In the genomic region with DNA sequence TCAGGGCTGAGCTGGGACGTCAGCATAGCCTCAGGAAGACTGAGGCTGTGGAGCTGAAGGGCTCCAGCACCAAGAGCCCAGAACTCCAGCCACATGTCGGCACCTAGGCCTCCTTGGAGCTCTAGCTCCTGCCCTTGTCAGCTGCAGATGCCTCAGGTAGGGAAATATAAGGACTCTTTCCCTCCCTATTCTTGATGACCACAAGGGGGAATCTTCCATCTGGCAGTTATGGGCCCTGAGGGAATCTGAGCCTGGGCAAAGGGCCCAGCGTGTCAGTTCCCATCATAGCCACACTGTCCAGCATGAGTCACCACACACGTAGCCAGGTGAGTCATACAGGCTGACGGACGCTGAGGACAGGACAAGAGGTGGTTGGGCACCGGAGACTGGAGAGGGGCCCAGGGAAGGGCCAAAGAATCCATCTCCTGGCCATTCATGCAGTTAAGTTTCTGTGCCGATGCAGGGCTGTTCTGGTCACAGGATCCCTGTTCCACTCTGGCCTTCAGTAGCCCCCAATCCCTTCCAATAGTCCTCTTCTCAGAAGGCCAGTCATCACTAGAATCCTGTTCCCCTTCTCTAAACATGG, we compare ENCODE assay signal across 1 cellular context.
TF ChIP-seq lines count a peak whose summit lies in the region.

No MANE protein-coding gene starts in this region.

TF ChIP-seq in HepG2, 621 proteins besides CTCF, POLR2A, EP300 and RAD21 (continued from another document and continues in another):
- TF ChIP-seq MED1 (CRISPR knock-in tag; IDR thresholded peaks at IDR 0.05) (peak; percentile 92), PRPF4 (IDR thresholded peaks at IDR 0.05; ENCODE audit: low read depth, low read length, poor library complexity, severe bottlenecking) (no peak), NFYC (CRISPR knock-in tag; IDR thresholded peaks at IDR 0.05) (peak; percentile 32; the same call in 1 of the 2 replicates), ZBTB21 (CRISPR knock-in tag; IDR thresholded peaks at IDR 0.05) (peak; percentile 80; the same call in 1 of the 2 replicates), SMAD3 (CRISPR knock-in tag; IDR thresholded peaks at IDR 0.05) (peak; percentile 85), DPF2 (CRISPR knock-in tag; IDR thresholded peaks at IDR 0.05; ENCODE audit: borderline replicate concordance, low read depth) (0 out of 2 replicates have a peak, but pooled peaks have one; percentile 33), SRF (IDR thresholded peaks at IDR 0.05; ENCODE audit: low read depth, low read length) (no peak), ZNF788 (CRISPR knock-in tag; IDR thresholded peaks at IDR 0.05; ENCODE audit: borderline replicate concordance) (peak; percentile 77; the same call in 1 of the 2 replicates), MBNL3 (CRISPR knock-in tag; conservative IDR thresholded peaks at IDR 0.05) (no peak), NFIB (CRISPR knock-in tag; IDR thresholded peaks at IDR 0.05; ENCODE audit: borderline replicate concordance) (no peak), TOE1 (CRISPR knock-in tag; IDR thresholded peaks at IDR 0.05) (peak; percentile 86; the same call in 1 of the 2 replicates), SPEN (CRISPR knock-in tag; IDR thresholded peaks at IDR 0.05; ENCODE audit: low read depth) (peak; percentile 93), ZSCAN25 (CRISPR knock-in tag; IDR thresholded peaks at IDR 0.05) (peak; percentile 83), KLF11 (CRISPR knock-in tag; IDR thresholded peaks at IDR 0.05) (peak; percentile 82; the same call in 1 of the 2 replicates), PRMT3 (CRISPR knock-in tag; IDR thresholded peaks at IDR 0.05; ENCODE audit: borderline replicate concordance, low read depth) (no peak), FOSL2 (CRISPR knock-in tag; IDR thresholded peaks at IDR 0.05) (peak; percentile 100), MIXL1 (CRISPR knock-in tag; IDR thresholded peaks at IDR 0.05) (peak; percentile 86), ZNF34 (CRISPR knock-in tag; IDR thresholded peaks at IDR 0.05; ENCODE audit: borderline replicate concordance) (no peak), ZNF292 (CRISPR knock-in tag; IDR thresholded peaks at IDR 0.05; ENCODE audit: borderline replicate concordance, low read depth) (peak; percentile 66; the same call in 1 of the 2 replicates), PHF8 (CRISPR knock-in tag; IDR thresholded peaks at IDR 0.05) (peak; percentile 64; the same call in 1 of the 2 replicates)
- TF ChIP-seq, protein P1, sequence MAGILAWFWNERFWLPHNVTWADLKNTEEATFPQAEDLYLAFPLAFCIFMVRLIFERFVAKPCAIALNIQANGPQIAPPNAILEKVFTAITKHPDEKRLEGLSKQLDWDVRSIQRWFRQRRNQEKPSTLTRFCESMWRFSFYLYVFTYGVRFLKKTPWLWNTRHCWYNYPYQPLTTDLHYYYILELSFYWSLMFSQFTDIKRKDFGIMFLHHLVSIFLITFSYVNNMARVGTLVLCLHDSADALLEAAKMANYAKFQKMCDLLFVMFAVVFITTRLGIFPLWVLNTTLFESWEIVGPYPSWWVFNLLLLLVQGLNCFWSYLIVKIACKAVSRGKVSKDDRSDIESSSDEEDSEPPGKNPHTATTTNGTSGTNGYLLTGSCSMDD (CRISPR knock-in tag; IDR thresholded peaks at IDR 0.05) = no peak
- TF ChIP-seq, protein P2, sequence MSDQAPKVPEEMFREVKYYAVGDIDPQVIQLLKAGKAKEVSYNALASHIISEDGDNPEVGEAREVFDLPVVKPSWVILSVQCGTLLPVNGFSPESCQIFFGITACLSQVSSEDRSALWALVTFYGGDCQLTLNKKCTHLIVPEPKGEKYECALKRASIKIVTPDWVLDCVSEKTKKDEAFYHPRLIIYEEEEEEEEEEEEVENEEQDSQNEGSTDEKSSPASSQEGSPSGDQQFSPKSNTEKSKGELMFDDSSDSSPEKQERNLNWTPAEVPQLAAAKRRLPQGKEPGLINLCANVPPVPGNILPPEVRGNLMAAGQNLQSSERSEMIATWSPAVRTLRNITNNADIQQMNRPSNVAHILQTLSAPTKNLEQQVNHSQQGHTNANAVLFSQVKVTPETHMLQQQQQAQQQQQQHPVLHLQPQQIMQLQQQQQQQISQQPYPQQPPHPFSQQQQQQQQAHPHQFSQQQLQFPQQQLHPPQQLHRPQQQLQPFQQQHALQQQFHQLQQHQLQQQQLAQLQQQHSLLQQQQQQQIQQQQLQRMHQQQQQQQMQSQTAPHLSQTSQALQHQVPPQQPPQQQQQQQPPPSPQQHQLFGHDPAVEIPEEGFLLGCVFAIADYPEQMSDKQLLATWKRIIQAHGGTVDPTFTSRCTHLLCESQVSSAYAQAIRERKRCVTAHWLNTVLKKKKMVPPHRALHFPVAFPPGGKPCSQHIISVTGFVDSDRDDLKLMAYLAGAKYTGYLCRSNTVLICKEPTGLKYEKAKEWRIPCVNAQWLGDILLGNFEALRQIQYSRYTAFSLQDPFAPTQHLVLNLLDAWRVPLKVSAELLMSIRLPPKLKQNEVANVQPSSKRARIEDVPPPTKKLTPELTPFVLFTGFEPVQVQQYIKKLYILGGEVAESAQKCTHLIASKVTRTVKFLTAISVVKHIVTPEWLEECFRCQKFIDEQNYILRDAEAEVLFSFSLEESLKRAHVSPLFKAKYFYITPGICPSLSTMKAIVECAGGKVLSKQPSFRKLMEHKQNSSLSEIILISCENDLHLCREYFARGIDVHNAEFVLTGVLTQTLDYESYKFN (CRISPR knock-in tag; conservative IDR thresholded peaks at IDR 0.05) = peak; percentile 86
- TF ChIP-seq, protein P3, sequence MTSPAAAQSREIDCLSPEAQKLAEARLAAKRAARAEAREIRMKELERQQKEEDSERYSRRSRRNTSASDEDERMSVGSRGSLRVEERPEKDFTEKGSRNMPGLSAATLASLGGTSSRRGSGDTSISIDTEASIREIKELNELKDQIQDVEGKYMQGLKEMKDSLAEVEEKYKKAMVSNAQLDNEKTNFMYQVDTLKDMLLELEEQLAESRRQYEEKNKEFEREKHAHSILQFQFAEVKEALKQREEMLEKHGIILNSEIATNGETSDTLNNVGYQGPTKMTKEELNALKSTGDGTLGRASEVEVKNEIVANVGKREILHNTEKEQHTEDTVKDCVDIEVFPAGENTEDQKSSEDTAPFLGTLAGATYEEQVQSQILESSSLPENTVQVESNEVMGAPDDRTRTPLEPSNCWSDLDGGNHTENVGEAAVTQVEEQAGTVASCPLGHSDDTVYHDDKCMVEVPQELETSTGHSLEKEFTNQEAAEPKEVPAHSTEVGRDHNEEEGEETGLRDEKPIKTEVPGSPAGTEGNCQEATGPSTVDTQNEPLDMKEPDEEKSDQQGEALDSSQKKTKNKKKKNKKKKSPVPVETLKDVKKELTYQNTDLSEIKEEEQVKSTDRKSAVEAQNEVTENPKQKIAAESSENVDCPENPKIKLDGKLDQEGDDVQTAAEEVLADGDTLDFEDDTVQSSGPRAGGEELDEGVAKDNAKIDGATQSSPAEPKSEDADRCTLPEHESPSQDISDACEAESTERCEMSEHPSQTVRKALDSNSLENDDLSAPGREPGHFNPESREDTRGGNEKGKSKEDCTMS (CRISPR knock-in tag; conservative IDR thresholded peaks at IDR 0.05) = no peak
- TF ChIP-seq, protein P4, sequence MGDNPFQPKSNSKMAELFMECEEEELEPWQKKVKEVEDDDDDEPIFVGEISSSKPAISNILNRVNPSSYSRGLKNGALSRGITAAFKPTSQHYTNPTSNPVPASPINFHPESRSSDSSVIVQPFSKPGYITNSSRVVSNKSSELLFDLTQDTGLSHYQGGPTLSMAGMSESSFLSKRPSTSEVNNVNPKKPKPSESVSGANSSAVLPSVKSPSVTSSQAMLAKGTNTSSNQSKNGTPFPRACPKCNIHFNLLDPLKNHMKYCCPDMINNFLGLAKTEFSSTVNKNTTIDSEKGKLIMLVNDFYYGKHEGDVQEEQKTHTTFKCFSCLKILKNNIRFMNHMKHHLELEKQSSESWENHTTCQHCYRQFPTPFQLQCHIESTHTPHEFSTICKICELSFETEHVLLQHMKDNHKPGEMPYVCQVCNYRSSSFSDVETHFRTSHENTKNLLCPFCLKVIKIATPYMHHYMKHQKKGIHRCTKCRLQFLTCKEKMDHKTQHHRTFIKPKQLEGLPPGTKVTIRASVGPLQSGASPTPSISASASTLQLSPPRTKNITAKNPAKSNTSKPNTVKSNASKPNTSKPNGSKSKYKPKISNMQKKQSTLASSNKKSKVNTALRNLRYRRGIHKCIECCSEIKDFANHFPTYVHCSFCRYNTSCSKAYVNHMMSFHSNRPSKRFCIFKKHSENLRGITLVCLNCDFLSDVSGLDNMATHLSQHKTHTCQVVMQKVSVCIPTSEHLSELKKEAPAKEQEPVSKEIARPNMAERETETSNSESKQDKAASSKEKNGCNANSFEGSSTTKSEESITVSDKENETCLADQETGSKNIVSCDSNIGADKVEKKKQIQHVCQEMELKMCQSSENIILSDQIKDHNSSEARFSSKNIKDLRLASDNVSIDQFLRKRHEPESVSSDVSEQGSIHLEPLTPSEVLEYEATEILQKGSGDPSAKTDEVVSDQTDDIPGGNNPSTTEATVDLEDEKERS (CRISPR knock-in tag; IDR thresholded peaks at IDR 0.05) = peak; percentile 75; the same call in 1 of the 2 replicates
- TF ChIP-seq, protein P5, sequence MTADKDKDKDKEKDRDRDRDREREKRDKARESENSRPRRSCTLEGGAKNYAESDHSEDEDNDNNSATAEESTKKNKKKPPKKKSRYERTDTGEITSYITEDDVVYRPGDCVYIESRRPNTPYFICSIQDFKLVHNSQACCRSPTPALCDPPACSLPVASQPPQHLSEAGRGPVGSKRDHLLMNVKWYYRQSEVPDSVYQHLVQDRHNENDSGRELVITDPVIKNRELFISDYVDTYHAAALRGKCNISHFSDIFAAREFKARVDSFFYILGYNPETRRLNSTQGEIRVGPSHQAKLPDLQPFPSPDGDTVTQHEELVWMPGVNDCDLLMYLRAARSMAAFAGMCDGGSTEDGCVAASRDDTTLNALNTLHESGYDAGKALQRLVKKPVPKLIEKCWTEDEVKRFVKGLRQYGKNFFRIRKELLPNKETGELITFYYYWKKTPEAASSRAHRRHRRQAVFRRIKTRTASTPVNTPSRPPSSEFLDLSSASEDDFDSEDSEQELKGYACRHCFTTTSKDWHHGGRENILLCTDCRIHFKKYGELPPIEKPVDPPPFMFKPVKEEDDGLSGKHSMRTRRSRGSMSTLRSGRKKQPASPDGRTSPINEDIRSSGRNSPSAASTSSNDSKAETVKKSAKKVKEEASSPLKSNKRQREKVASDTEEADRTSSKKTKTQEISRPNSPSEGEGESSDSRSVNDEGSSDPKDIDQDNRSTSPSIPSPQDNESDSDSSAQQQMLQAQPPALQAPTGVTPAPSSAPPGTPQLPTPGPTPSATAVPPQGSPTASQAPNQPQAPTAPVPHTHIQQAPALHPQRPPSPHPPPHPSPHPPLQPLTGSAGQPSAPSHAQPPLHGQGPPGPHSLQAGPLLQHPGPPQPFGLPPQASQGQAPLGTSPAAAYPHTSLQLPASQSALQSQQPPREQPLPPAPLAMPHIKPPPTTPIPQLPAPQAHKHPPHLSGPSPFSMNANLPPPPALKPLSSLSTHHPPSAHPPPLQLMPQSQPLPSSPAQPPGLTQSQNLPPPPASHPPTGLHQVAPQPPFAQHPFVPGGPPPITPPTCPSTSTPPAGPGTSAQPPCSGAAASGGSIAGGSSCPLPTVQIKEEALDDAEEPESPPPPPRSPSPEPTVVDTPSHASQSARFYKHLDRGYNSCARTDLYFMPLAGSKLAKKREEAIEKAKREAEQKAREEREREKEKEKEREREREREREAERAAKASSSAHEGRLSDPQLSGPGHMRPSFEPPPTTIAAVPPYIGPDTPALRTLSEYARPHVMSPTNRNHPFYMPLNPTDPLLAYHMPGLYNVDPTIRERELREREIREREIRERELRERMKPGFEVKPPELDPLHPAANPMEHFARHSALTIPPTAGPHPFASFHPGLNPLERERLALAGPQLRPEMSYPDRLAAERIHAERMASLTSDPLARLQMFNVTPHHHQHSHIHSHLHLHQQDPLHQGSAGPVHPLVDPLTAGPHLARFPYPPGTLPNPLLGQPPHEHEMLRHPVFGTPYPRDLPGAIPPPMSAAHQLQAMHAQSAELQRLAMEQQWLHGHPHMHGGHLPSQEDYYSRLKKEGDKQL (CRISPR knock-in tag; IDR thresholded peaks at IDR 0.05; ENCODE audit: low read depth) = peak; percentile 56; the same call in 1 of the 2 replicates
- TF ChIP-seq, protein P6, sequence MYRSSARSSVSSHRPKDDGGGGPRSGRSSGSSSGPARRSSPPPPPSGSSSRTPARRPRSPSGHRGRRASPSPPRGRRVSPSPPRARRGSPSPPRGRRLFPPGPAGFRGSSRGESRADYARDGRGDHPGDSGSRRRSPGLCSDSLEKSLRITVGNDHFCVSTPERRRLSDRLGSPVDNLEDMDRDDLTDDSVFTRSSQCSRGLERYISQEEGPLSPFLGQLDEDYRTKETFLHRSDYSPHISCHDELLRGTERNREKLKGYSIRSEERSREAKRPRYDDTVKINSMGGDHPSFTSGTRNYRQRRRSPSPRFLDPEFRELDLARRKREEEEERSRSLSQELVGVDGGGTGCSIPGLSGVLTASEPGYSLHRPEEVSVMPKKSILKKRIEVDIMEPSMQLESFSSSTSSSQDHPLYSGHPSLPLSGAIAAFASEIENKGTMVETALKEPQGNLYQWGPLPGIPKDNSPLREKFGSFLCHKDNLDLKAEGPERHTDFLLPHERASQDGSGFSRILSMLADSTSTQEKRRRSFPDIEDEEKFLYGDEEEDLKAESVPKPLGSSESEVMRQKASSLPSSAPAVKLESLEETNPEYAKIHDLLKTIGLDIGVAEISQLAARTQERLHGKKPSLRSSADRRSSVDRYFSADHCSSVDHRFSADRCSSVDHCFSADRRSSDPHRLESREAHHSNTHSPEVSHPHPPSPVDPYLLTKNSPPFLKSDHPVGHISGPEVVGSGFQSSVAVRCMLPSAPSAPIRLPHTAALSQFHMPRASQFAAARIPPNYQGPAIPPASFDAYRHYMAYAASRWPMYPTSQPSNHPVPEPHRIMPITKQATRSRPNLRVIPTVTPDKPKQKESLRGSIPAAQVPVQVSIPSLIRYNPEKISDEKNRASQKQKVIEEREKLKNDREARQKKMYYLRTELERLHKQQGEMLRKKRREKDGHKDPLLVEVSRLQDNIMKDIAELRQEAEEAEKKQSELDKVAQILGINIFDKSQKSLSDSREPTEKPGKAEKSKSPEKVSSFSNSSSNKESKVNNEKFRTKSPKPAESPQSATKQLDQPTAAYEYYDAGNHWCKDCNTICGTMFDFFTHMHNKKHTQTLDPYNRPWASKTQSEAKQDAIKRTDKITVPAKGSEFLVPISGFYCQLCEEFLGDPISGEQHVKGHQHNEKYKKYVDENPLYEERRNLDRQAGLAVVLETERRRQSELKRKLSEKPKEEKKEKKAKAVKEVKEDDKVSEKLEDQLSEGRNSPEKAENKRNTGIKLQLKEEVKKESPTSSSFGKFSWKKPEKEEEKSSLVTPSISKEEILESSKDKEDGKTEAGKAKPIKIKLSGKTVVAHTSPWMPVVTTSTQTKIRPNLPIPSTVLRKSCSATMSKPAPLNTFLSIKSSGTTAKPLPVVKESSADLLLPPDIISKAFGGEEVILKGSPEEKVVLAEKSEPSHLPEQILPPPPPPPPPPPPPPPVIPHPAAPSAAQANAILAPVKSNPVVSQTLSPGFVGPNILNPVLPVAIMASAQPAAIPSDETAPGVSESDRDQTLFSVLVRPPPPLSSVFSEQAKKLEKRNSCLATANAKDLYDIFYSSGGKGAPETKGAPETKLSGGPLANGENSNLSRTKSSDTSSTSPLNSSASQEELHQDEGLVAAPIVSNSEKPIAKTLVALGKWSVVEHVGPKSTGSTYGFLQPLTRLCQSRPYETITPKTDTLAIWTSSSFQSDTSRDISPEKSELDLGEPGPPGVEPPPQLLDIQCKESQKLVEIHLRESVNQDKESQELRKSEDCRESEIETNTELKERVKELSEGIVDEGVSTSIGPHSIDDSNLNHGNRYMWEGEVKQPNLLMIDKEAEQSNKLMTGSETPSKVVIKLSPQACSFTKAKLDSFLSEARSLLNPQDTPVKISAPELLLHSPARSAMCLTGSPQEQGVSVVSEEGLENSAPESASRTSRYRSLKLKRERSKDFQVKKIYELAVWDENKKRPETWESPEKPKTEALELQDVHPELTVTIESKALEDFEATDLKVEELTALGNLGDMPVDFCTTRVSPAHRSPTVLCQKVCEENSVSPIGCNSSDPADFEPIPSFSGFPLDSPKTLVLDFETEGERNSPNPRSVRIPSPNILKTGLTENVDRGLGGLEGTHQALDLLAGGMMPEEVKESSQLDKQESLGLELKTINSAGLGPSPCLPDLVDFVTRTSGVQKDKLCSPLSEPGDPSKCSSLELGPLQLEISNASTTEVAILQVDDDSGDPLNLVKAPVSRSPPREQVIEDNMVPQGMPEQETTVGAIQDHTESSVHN (CRISPR knock-in tag; IDR thresholded peaks at IDR 0.05) = no peak
